11 cellular contexts compared by ENCODE assay signal in the genomic region with DNA sequence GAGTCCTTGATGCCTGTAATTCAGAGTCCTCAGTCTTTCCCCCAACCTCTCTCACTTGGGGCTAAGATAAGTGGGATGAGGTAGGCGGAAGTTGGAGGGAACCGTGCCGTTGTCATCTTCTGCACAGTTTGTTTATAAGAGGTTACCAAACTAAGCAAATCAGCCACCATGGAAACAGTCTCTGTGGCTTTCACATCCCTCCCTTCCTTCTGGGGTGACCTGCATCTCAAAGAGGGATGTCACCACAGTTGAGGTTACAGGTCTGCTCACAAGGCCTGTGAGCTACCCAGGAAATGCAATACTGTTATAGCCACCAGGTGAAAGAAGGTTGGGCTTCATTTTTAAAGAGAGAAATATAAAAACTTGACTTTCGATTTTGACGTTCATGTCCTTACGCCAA. TPM values are rescaled to one million over a fixed set of nuclear protein-coding genes. Genes with fewer than 3 reads are reported as not detected.
A peak's percentile ranks its signal among the peaks of the same experiment; 100 is the strongest.
DNase-seq lines count a peak whose midpoint lies in the region; ATAC-seq and TF ChIP-seq lines count a peak whose summit lies in the region.
"Had no signal": no experiment of that assay in that cellular context is flagged by ENCODE, and none has a peak within 500 bp of the region (broad histone marks: within the 10 kb centered on the region; RNA-seq: fewer than 3 reads in every experiment).

No MANE protein-coding gene starts in this region.

- H3K4me1 Mint-ChIP-seq in activated CD8-positive, alpha-beta memory T cell treated with anti-CD3 and anti-CD28 coated beads, Interleukin-2, amount 10 ng/mL, durations not matched to agents 7 days and 5 days: peaks cover 52% of the 10 kb centered on the region

- ATAC-seq in activated CD8-positive, alpha-beta memory T cell treated with anti-CD3 and anti-CD28 coated beads, Interleukin-2, amount 10 ng/mL, durations not matched to agents 7 days and 5 days: peak; percentile 79
- peak; percentile 70 for ATAC-seq in HG02973 (IDR thresholded peaks at IDR 0.05; ENCODE audit: unreplicated experiment)
- no peak for ATAC-seq in HG02678 (IDR thresholded peaks at IDR 0.05; ENCODE audit: unreplicated experiment)
- no peak for ATAC-seq in left lung
- no peak for ATAC-seq in HG02571 (IDR thresholded peaks at IDR 0.05; ENCODE audit: unreplicated experiment)
- ATAC-seq: A549 had no signal

- no peaks in the 10 kb centered on the region for H3K9me3 ChIP-seq in left lung
- H3K9me3 ChIP-seq: A549 had no signal

- no peak overlapping the region for H3K4me3 ChIP-seq in left lung
- H3K4me3 ChIP-seq: A549 had no signal

- H3K36me3 ChIP-seq in left lung: no peaks in the 10 kb centered on the region

- H3K27ac Mint-ChIP-seq in activated CD8-positive, alpha-beta memory T cell treated with anti-CD3 and anti-CD28 coated beads, Interleukin-2, amount 10 ng/mL, durations not matched to agents 7 days and 5 days: peak overlapping the region; percentile 74

- TF ChIP-seq CTCF in left lung (IDR thresholded peaks at IDR 0.05): no peak

- intact Hi-C loops in left lung (cut with DNase I): no loop called here

- no peaks in the 10 kb centered on the region for H3K9me3 Mint-ChIP-seq in activated CD8-positive, alpha-beta memory T cell treated with anti-CD3 and anti-CD28 coated beads, Interleukin-2, amount 10 ng/mL, durations not matched to agents 7 days and 5 days (ENCODE audit: low read depth)

- peak overlapping the region in 1 of 2 donors; percentile 39 for H3K27ac ChIP-seq in left lung
- H3K27ac ChIP-seq: A549 had no signal

- H3K27me3 Mint-ChIP-seq in activated CD8-positive, alpha-beta memory T cell treated with anti-CD3 and anti-CD28 coated beads, Interleukin-2, amount 10 ng/mL, durations not matched to agents 7 days and 5 days: peaks cover 44% of the 10 kb centered on the region

- peaks cover 0 to 4% of the 10 kb centered on the region in 2 donors for H3K27me3 ChIP-seq in left lung

- peak; percentile 89 for DNase-seq in activated CD8-positive, alpha-beta memory T cell treated with anti-CD3 and anti-CD28 coated beads, Interleukin-2, amount 10 ng/mL, durations not matched to agents 7 days and 5 days
- no peak for DNase-seq in activated CD8-positive, alpha-beta memory T cell treated with anti-CD3 and anti-CD28 coated beads, Interleukin-2, amount 50 U/mL, for 4 hours
- DNase-seq in T-helper 9 cell (peak; percentile 47), left lung (no peak)
- DNase-seq in stimulated activated CD4-positive, alpha-beta T cell treated with anti-CD3 and anti-CD28 coated beads, Interleukin-4, amount 100 ng/mL, for 24 hours: peak; percentile 40
- DNase-seq: kidney, NCI-H1694 treated with DMSO at 0.1 percent for 48 hours had no signal

- H3K4me3 Mint-ChIP-seq in activated CD8-positive, alpha-beta memory T cell treated with anti-CD3 and anti-CD28 coated beads, Interleukin-2, amount 10 ng/mL, durations not matched to agents 7 days and 5 days: peak overlapping the region; percentile 35

- H3K36me3 Mint-ChIP-seq in activated CD8-positive, alpha-beta memory T cell treated with anti-CD3 and anti-CD28 coated beads, Interleukin-2, amount 10 ng/mL, durations not matched to agents 7 days and 5 days: peaks cover 1% of the 10 kb centered on the region

- CTCF ChIA-PET in activated CD8-positive, alpha-beta memory T cell treated with anti-CD3 and anti-CD28 coated beads, Interleukin-2, amount 10 ng/mL, durations not matched to agents 7 days and 5 days (lab: Charles Lee): interaction anchor here (1.0 to 1.6 kb wide), 4 partner anchors 12 to 74 kb away, joined by 3 to 8 read pairs (median 5); no protein-coding TSS in a partner anchor

- H3K4me1 ChIP-seq in left lung: peaks cover 0 to 38% of the 10 kb centered on the region in 2 donors

RNA-seq across cellular contexts. Expression of a gene that starts 26.3 kb away (rescaled TPM):
- total RNA-seq in activated CD8-positive, alpha-beta memory T cell treated with anti-CD3 and anti-CD28 coated beads, Interleukin-2, amount 10 ng/mL, durations not matched to agents 7 days and 5 days: under 1 TPM; 0.14 to 0.20 TPM
- total RNA-seq in left lung: 10 to 100 TPM; 10.6 to 13.3 TPM

Comparison
In these comparisons a context has a peak if more than half of its experiments do, and no peak if none do; other contexts are left out.
1. DNase-seq: peak in activated CD8-positive, alpha-beta memory T cell treated with anti-CD3 and anti-CD28 coated beads, Interleukin-2, amount 10 ng/mL, durations not matched to agents 7 days and 5 days (single experiment), T-helper 9 cell (single experiment) and stimulated activated CD4-positive, alpha-beta T cell treated with anti-CD3 and anti-CD28 coated beads, Interleukin-4, amount 100 ng/mL, for 24 hours (single experiment); none in activated CD8-positive, alpha-beta memory T cell treated with anti-CD3 and anti-CD28 coated beads, Interleukin-2, amount 50 U/mL, for 4 hours (single experiment) and left lung (0 of 2).
2. ATAC-seq: peak in activated CD8-positive, alpha-beta memory T cell treated with anti-CD3 and anti-CD28 coated beads, Interleukin-2, amount 10 ng/mL, durations not matched to agents 7 days and 5 days (single experiment) and HG02973 (single experiment); none in HG02678 (single experiment), left lung (single experiment) and HG02571 (single experiment).
3. RNA of a gene that starts 26.3 kb away (total RNA-seq): 10.6 to 13.3 TPM in left lung; 0.14 to 0.20 TPM in activated CD8-positive, alpha-beta memory T cell treated with anti-CD3 and anti-CD28 coated beads, Interleukin-2, amount 10 ng/mL, durations not matched to agents 7 days and 5 days; every median in the first group is over 4 times any median in the second.